In genomic region chr14:75175677-75176141, GRCh38 we compare ENCODE assay signal across 8 cellular contexts. TPM values are rescaled to one million over a fixed set of nuclear protein-coding genes. Genes with fewer than 3 reads are reported as not detected.
DNase-seq lines count a peak whose midpoint lies in the region; ATAC-seq and TF ChIP-seq lines count a peak whose summit lies in the region.

No MANE protein-coding gene starts in this region.

- ATAC-seq in GM19023 (IDR thresholded peaks at IDR 0.05; ENCODE audit: unreplicated experiment) (peak; percentile 4), HG03354 (IDR thresholded peaks at IDR 0.05; ENCODE audit: poor library complexity, severe bottlenecking, unreplicated experiment) (peak; percentile 21), HG03432 (IDR thresholded peaks at IDR 0.05; ENCODE audit: unreplicated experiment) (no peak)

- intact Hi-C loops in ascending aorta (cut with DNase I) = loop anchor here (1.0 to 5.0 kb wide), 5 partner anchors 61 to 252 kb away; partner anchors contain the start of gene JDP2

- peak overlapping the region in 1 of 2 experiments; percentile 98 for H3K23ac ChIP-seq in mesenchymal stem cell (ENCODE audit: low read length in 2 of 2)

- TF ChIP-seq CTCF in ascending aorta (IDR thresholded peaks at IDR 0.05) (no peak), GM13976 (IDR thresholded peaks at IDR 0.05; ENCODE audit: borderline replicate concordance, control extremely low read depth, extremely low read depth, insufficient read depth, missing control alignments) (no peak)

- no peaks in the 10 kb centered on the region for H3K79me1 ChIP-seq in mesenchymal stem cell (replicated peaks; ENCODE audit: low read length, poor library complexity, severe bottlenecking)

- peak overlapping the region; percentile 88 to 99 for H3K4ac ChIP-seq in mesenchymal stem cell (ENCODE audit: low read depth in 1 of 2, low read length in 2 of 2)

- no peaks in the 10 kb centered on the region for H3K36me3 ChIP-seq in ascending aorta
- H3K36me3 ChIP-seq in mesenchymal stem cell (ENCODE audit: control insufficient read depth in 1 of 2, insufficient read depth in 2 of 2, low read depth in 1 of 2, low read length in 2 of 2) = peaks cover 4 to 6% of the 10 kb centered on the region in 2 experiments

- H3K9ac ChIP-seq in mesenchymal stem cell (ENCODE audit: low read length) = peak overlapping the region; percentile 100

- H4K91ac ChIP-seq in mesenchymal stem cell (ENCODE audit: low read length) = peak overlapping the region; percentile 79

- peak overlapping the region in 1 of 2 experiments; percentile 94 for H2BK12ac ChIP-seq in mesenchymal stem cell (ENCODE audit: low read length in 2 of 2)

- H2AK5ac ChIP-seq in mesenchymal stem cell (ENCODE audit: low read length, severe bottlenecking) = no peak overlapping the region

- peak overlapping the region; percentile 85 for H4K8ac ChIP-seq in mesenchymal stem cell (ENCODE audit: low read length)

- H3K9me3 ChIP-seq in ascending aorta = no peaks in the 10 kb centered on the region
- no peaks in the 10 kb centered on the region for H3K9me3 ChIP-seq in mesenchymal stem cell (ENCODE audit: control insufficient read depth, low read length)

- H3K4me3 ChIP-seq in ascending aorta = peak overlapping the region; percentile 92 to 97
- peak overlapping the region; percentile 80 to 98 for H3K4me3 ChIP-seq in mesenchymal stem cell (ENCODE audit: insufficient read depth in 1 of 2, low read depth in 1 of 2, low read length in 2 of 2)

- DNase-seq in ascending aorta (ENCODE audit: low spot score in 2 of 2) (no peak), mesenchymal stem cell (no peak), GM13976 (ENCODE audit: low spot score) (no peak), NCI-H2107 (lab: John Stamatoyannopoulos, UW) (no peak)
- no peak for DNase-seq in activated CD4-positive, alpha-beta T cell treated with anti-CD3 and anti-CD28 coated beads for 48 hours

- peak overlapping the region; percentile 60 for H2BK15ac ChIP-seq in mesenchymal stem cell (ENCODE audit: low read depth, poor library complexity, severe bottlenecking)

- peak overlapping the region; percentile 11 for H2BK120ac ChIP-seq in mesenchymal stem cell (ENCODE audit: low read depth, low read length)

- peak overlapping the region; percentile 66 for H2AFZ ChIP-seq in mesenchymal stem cell (ENCODE audit: low read depth, low read length)

- H2BK5ac ChIP-seq in mesenchymal stem cell (ENCODE audit: low read depth, low read length, poor library complexity, severe bottlenecking) = peak overlapping the region; percentile 33

- peaks cover 0 to 13% of the 10 kb centered on the region in 2 donors for H3K4me1 ChIP-seq in ascending aorta
- H3K4me1 ChIP-seq in mesenchymal stem cell (ENCODE audit: control insufficient read depth, insufficient read depth, low read depth, low read length) = peaks cover 3% of the 10 kb centered on the region

- in situ Hi-C loops in GM13976 (cut with MboI; ENCODE audit: low sequenced_read_pairs, unreplicated experiment) = no loop called here

- H3K27me3 ChIP-seq in ascending aorta (no peaks in the 10 kb centered on the region), mesenchymal stem cell (ENCODE audit: control insufficient read depth in 1 of 2, insufficient read depth in 1 of 2, low read length in 2 of 2) (no peaks in the 10 kb centered on the region)

- H3K27ac ChIP-seq in ascending aorta (peak overlapping the region; percentile 99 to 100), mesenchymal stem cell (ENCODE audit: low read length, poor library complexity, severe bottlenecking) (no peak overlapping the region)

- 7% methylated on average over 9 of the region's 10 CpGs for WGBS in mesenchymal stem cell

- H3K14ac ChIP-seq in mesenchymal stem cell (ENCODE audit: low read length in 2 of 2) = peak overlapping the region in 1 of 2 experiments; percentile 100

- H3K18ac ChIP-seq in mesenchymal stem cell (ENCODE audit: low read depth in 1 of 2, low read length in 2 of 2) = peak overlapping the region; percentile 63 to 100

- H3K4me2 ChIP-seq in mesenchymal stem cell (ENCODE audit: low read length, poor library complexity, severe bottlenecking) = peak overlapping the region; percentile 83

RNA-seq across cellular contexts. Expression of gene TMED10, which starts 0.7 kb away (rescaled TPM):
- 190 TPM for total RNA-seq in ascending aorta
- 426 TPM for polyA plus RNA-seq in mesenchymal stem cell (2013, experiment 1 of 2)
- 426 TPM for polyA plus RNA-seq in mesenchymal stem cell (2013, experiment 2 of 2)

RNA-seq across cellular contexts. Expression of gene NEK9, which starts 48.9 kb away (rescaled TPM):
- 116 TPM for total RNA-seq in ascending aorta
- polyA plus RNA-seq in mesenchymal stem cell (2013, experiment 1 of 2) = 26.4 TPM
- 26.7 TPM for polyA plus RNA-seq in mesenchymal stem cell (2013, experiment 2 of 2)
